In the genomic region with DNA sequence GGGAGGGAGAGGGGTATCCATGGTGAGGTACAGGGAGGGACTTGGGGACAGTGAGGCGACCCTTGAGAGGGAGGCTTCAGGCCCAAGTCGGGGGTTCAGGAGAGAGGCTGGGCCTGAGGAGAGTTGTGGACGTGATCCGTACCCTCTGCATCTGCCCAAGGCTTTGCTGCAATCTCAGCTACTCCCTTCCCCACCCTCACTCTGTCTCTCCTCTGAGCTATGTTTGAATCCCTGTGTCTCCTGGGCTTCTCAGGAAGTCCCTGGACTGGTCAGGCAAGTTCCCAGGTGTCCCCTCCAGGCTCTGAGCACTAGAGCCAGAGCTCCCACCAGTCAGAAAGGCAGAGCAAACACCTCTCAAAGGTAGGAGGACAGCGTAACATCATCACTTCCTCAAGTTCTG, we compare ENCODE assay signal across 15 cellular contexts. TPM values are rescaled to one million over a fixed set of nuclear protein-coding genes. Genes with fewer than 3 reads are reported as not detected.
A peak's percentile ranks its signal among the peaks of the same experiment; 100 is the strongest.
DNase-seq lines count a peak whose midpoint lies in the region; ATAC-seq and TF ChIP-seq lines count a peak whose summit lies in the region.
"Had no signal": no experiment of that assay in that cellular context is flagged by ENCODE, and none has a peak within 500 bp of the region (broad histone marks: within the 10 kb centered on the region; RNA-seq: fewer than 3 reads in every experiment).

No MANE protein-coding gene starts in this region.

- no peak for ATAC-seq in natural killer cell treated with Interleukin-12 subunit alpha and Interleukin-12 subunit beta and Interleukin-15 and Interleukin-18, amount 100 ng/mL, for 72 hours
- ATAC-seq in natural killer cell (no peak), RWPE2 (ENCODE audit: low read depth) (no peak)
- ATAC-seq: foreskin keratinocyte, right cardiac atrium had no signal

- no peaks in the 10 kb centered on the region for H3K36me3 ChIP-seq in RWPE2 (ENCODE audit: low read depth)

- DNase-seq in natural killer cell treated with Interleukin-12 subunit alpha and Interleukin-12 subunit beta and Interleukin-15 and Interleukin-18, amount 100 ng/mL, for 72 hours (ENCODE audit: low spot score) = no peak
- DNase-seq in natural killer cell (no peak), RWPE2 (ENCODE audit: low spot score) (peak; percentile 41), islet precursor cell (peak; percentile 90), type B pancreatic cell (ENCODE audit: extremely low spot score, unreplicated experiment) (no peak), NOMO-1 treated with dmso at 0.1 percent for 144 hours (lab: John Stamatoyannopoulos, UW; ENCODE audit: unreplicated experiment) (no peak), NCI-H82 treated with DMSO at 0.1 percent for 48 hours (lab: John Stamatoyannopoulos, UW; ENCODE audit: unreplicated experiment) (no peak), T1000 (lab: John Stamatoyannopoulos, UW) (no peak)
- DNase-seq: effector memory CD4-positive, alpha-beta T cell; foreskin keratinocyte; NCI-H1105 treated with DMSO at 0.1 percent for 48 hours; NCI-H345 had no signal

- no peaks in the 10 kb centered on the region for H3K27me3 ChIP-seq in RWPE2 (ENCODE audit: insufficient read depth, poor library complexity, severe bottlenecking)
- H3K27me3 ChIP-seq: foreskin keratinocyte, suprapubic skin had no signal

- H3K9me3 ChIP-seq in RWPE2 (ENCODE audit: severe bottlenecking) = no peaks in the 10 kb centered on the region
- H3K9me3 ChIP-seq: suprapubic skin had no signal

- no peak overlapping the region for H3K27ac ChIP-seq in RWPE2 (ENCODE audit: poor library complexity, severe bottlenecking)
- H3K27ac ChIP-seq: foreskin keratinocyte, suprapubic skin had no signal

- peaks cover 0 to 6% of the 10 kb centered on the region in 2 donors for H3K27me3 Mint-ChIP-seq in natural killer cell treated with Interleukin-12 subunit alpha and Interleukin-12 subunit beta and Interleukin-15 and Interleukin-18, amount 100 ng/mL, for 72 hours
- H3K27me3 Mint-ChIP-seq in natural killer cell (ENCODE audit: low read depth in 2 of 2) (peaks cover 0 to 6% of the 10 kb centered on the region in 2 donors), type B pancreatic cell (peaks cover 6% of the 10 kb centered on the region)

- no peaks in the 10 kb centered on the region for H3K4me1 ChIP-seq in RWPE2 (ENCODE audit: insufficient read depth, poor library complexity, severe bottlenecking)
- H3K4me1 ChIP-seq: foreskin keratinocyte had no signal

- H3K9me3 Mint-ChIP-seq in natural killer cell treated with Interleukin-12 subunit alpha and Interleukin-12 subunit beta and Interleukin-15 and Interleukin-18, amount 100 ng/mL, for 72 hours = no peaks in the 10 kb centered on the region
- H3K9me3 Mint-ChIP-seq in natural killer cell (no peaks in the 10 kb centered on the region), type B pancreatic cell (no peaks in the 10 kb centered on the region)

- H3K36me3 Mint-ChIP-seq in natural killer cell treated with Interleukin-12 subunit alpha and Interleukin-12 subunit beta and Interleukin-15 and Interleukin-18, amount 100 ng/mL, for 72 hours = no peaks in the 10 kb centered on the region
- H3K36me3 Mint-ChIP-seq in natural killer cell = no peaks in the 10 kb centered on the region
- no peaks in the 10 kb centered on the region for H3K36me3 Mint-ChIP-seq in type B pancreatic cell

- H3K4me3 Mint-ChIP-seq in natural killer cell treated with Interleukin-12 subunit alpha and Interleukin-12 subunit beta and Interleukin-15 and Interleukin-18, amount 100 ng/mL, for 72 hours = peak overlapping the region; percentile 41
- H3K4me3 Mint-ChIP-seq in natural killer cell (no peak overlapping the region), type B pancreatic cell (peak overlapping the region; percentile 84)

- TF ChIP-seq CTCF in natural killer cell (IDR thresholded peaks at IDR 0.05) (no peak), RWPE2 (IDR thresholded peaks at IDR 0.05; ENCODE audit: poor library complexity, severe bottlenecking) (no peak), type B pancreatic cell (conservative IDR thresholded peaks at IDR 0.05) (no peak)

- peak overlapping the region in 1 of 2 donors; percentile 64 for H3K27ac Mint-ChIP-seq in natural killer cell treated with Interleukin-12 subunit alpha and Interleukin-12 subunit beta and Interleukin-15 and Interleukin-18, amount 100 ng/mL, for 72 hours
- H3K27ac Mint-ChIP-seq in natural killer cell (no peak overlapping the region), type B pancreatic cell (peak overlapping the region; percentile 96)

- intact Hi-C loops in natural killer cell (cut with micrococcal nuclease) = no loop called here

- peaks cover 31 to 32% of the 10 kb centered on the region in 2 donors for H3K4me1 Mint-ChIP-seq in natural killer cell treated with Interleukin-12 subunit alpha and Interleukin-12 subunit beta and Interleukin-15 and Interleukin-18, amount 100 ng/mL, for 72 hours (ENCODE audit: low read depth in 2 of 2)
- H3K4me1 Mint-ChIP-seq in natural killer cell = peaks cover 24 to 42% of the 10 kb centered on the region in 2 donors
- H3K4me1 Mint-ChIP-seq in type B pancreatic cell (ENCODE audit: unreplicated experiment) = peaks cover 21% of the 10 kb centered on the region

- no peak overlapping the region for H3K4me3 ChIP-seq in RWPE2 (ENCODE audit: severe bottlenecking)

RNA-seq across cellular contexts. Expression of a gene that starts 1.8 kb away (rescaled TPM):
- total RNA-seq in natural killer cell treated with Interleukin-12 subunit alpha and Interleukin-12 subunit beta and Interleukin-15 and Interleukin-18, amount 100 ng/mL, for 72 hours = 10 to 100 TPM in 1 of 2 donors, 1 to 10 TPM in 1; 9.6 to 24.7 TPM
- total RNA-seq in natural killer cell (10 to 100 TPM; 16.7 to 22.1 (median 18.2) TPM), type B pancreatic cell (ENCODE audit: low replicate concordance) (15.5 and 17.9 TPM in 2 replicates)

RNA-seq across cellular contexts. Expression of a gene that starts 4.7 kb away (rescaled TPM):
- 10 to 100 TPM; 66.4 to 84.2 TPM for total RNA-seq in natural killer cell treated with Interleukin-12 subunit alpha and Interleukin-12 subunit beta and Interleukin-15 and Interleukin-18, amount 100 ng/mL, for 72 hours
- total RNA-seq in natural killer cell (10 to 100 TPM; 38.5 to 45.0 (median 41.0) TPM), type B pancreatic cell (ENCODE audit: low replicate concordance) (74.2 and 85.4 TPM in 2 replicates)

RNA-seq across cellular contexts. Expression of a gene that starts 4.9 kb away (rescaled TPM):
- total RNA-seq in natural killer cell treated with Interleukin-12 subunit alpha and Interleukin-12 subunit beta and Interleukin-15 and Interleukin-18, amount 100 ng/mL, for 72 hours = 10 to 100 TPM; 17.0 to 19.1 TPM
- total RNA-seq in natural killer cell (10 to 100 TPM; 63.7 to 78.2 (median 73.0) TPM), type B pancreatic cell (ENCODE audit: low replicate concordance) (22.2 and 25.4 TPM in 2 replicates)

RNA-seq across cellular contexts. Expression of a gene that starts 6.7 kb away (rescaled TPM):
- total RNA-seq in natural killer cell treated with Interleukin-12 subunit alpha and Interleukin-12 subunit beta and Interleukin-15 and Interleukin-18, amount 100 ng/mL, for 72 hours = not detected
- total RNA-seq in natural killer cell = not detected
- total RNA-seq in type B pancreatic cell (ENCODE audit: low replicate concordance) = 0.43 and 0.60 TPM in 2 replicates
- total RNA-seq: T-helper 2 cell treated with Interferon-gamma antibody and Interleukin-4, amounts not matched to agents 100 ng/mL and 5 ng/mL, for 36 hours had no signal

RNA-seq across cellular contexts. Expression of a gene that starts 7.8 kb away (rescaled TPM):
- 10 to 100 TPM; 36.2 to 53.8 TPM for total RNA-seq in natural killer cell treated with Interleukin-12 subunit alpha and Interleukin-12 subunit beta and Interleukin-15 and Interleukin-18, amount 100 ng/mL, for 72 hours
- total RNA-seq in natural killer cell (10 to 100 TPM; 33.1 to 40.2 (median 35.9) TPM), type B pancreatic cell (ENCODE audit: low replicate concordance) (34.6 and 48.0 TPM in 2 replicates)

Comparison
In these comparisons a context has a peak if more than half of its experiments do, and no peak if none do; other contexts are left out.
1. DNase-seq: peak in RWPE2 (single experiment) and islet precursor cell (single experiment); none in natural killer cell treated with Interleukin-12 subunit alpha and Interleukin-12 subunit beta and Interleukin-15 and Interleukin-18, amount 100 ng/mL, for 72 hours (single experiment), natural killer cell (single experiment), type B pancreatic cell (single experiment), NOMO-1 treated with dmso at 0.1 percent for 144 hours (single experiment), NCI-H82 treated with DMSO at 0.1 percent for 48 hours (single experiment) and T1000 (single experiment).